ENCODE assay signal across 1 cellular context in the genomic region with DNA sequence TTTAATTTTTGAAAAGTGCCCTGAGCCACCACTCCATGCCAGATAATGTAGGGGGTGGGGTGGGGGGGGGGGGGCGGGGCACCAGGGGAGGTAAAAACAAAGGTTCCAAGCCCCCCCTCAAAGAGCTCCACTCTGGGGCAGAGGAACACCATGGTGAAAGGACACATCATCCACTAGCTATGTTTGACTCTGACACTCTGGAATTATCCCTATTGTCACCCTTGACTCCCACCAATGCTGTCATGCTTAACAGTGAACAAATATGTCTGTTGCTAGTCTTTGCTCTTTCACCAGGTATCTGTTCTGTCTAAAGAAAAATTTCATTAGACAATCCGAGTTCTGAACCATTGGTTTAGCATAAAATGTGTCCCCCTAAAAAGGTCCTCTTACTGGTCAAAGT.
TF ChIP-seq lines count a peak whose summit lies in the region.

No MANE protein-coding gene starts in this region.

TF ChIP-seq in neural cell, 6 proteins besides CTCF, POLR2A, EP300 and RAD21 (continued from another document):
- TF ChIP-seq MXI1 (conservative IDR thresholded peaks at IDR 0.05; ENCODE audit: poor library complexity, severe bottlenecking) (no peak), SMC3 (conservative IDR thresholded peaks at IDR 0.05; ENCODE audit: poor library complexity) (no peak)
